ENCODE assay signal across 1 cellular context in the genomic region with DNA sequence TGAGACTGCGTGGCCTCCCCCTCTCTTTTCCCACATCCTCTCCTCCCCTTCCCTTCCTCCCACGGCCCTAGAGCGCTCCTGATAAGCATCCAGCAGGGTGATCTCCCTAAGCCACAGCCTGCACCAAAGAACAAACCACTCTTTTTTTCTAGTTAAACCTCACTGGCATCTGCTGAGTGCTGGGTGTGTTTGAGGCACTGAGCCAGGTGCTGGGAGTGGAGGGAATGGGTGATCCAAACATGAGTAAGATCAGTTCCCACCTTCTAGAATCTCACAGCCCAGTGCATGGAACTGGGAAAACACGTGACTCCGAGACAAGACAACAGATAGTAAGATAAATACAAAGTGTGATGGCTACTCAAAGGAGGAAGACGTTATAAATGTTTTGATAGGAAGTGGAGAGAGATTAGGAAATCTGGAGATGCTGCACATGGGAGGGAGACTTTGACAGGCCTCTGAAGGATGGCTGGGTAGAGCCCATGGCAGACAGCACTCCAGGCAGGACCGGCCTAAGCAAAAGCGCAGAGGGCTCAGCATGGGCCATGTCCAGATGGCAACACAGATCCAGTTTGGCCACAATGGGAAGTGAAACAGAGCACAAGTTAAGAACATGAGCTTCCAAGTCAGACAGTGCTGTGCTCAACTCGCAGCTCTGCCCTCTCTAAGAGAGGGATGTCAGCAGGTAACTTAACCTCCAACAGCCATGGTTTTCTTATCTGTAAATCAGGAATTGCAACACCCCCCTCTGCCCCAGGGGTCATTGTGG.
TF ChIP-seq lines count a peak whose summit lies in the region.

No MANE protein-coding gene starts in this region.

TF ChIP-seq in HepG2, 621 proteins besides CTCF, POLR2A, EP300 and RAD21:
- TF ChIP-seq ETV6 (CRISPR knock-in tag; conservative IDR thresholded peaks at IDR 0.05): no peak
- no peak for TF ChIP-seq ZNF280D (CRISPR knock-in tag; IDR thresholded peaks at IDR 0.05)
- TF ChIP-seq, protein P1, sequence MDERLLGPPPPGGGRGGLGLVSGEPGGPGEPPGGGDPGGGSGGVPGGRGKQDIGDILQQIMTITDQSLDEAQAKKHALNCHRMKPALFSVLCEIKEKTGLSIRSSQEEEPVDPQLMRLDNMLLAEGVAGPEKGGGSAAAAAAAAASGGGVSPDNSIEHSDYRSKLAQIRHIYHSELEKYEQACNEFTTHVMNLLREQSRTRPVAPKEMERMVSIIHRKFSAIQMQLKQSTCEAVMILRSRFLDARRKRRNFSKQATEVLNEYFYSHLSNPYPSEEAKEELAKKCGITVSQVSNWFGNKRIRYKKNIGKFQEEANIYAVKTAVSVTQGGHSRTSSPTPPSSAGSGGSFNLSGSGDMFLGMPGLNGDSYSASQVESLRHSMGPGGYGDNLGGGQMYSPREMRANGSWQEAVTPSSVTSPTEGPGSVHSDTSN (CRISPR knock-in tag; IDR thresholded peaks at IDR 0.05): no peak
- TF ChIP-seq, protein P2, sequence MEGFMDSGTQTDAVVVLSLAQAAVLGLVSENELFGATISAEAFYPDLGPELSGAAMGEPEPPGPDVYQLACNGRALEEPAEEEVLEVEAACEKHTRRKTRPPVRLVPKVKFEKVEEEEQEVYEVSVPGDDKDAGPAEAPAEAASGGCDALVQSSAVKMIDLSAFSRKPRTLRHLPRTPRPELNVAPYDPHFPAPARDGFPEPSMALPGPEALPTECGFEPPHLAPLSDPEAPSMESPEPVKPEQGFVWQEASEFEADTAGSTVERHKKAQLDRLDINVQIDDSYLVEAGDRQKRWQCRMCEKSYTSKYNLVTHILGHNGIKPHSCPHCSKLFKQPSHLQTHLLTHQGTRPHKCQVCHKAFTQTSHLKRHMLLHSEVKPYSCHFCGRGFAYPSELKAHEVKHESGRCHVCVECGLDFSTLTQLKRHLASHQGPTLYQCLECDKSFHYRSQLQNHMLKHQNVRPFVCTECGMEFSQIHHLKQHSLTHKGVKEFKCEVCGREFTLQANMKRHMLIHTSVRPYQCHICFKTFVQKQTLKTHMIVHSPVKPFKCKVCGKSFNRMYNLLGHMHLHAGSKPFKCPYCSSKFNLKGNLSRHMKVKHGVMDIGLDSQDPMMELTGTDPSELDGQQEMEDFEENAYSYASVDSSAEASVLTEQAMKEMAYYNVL (CRISPR knock-in tag; IDR thresholded peaks at IDR 0.05; ENCODE audit: borderline replicate concordance): no peak
- TF ChIP-seq MAF1 (CRISPR knock-in tag; IDR thresholded peaks at IDR 0.05; ENCODE audit: borderline replicate concordance): no peak
- TF ChIP-seq, protein P3, sequence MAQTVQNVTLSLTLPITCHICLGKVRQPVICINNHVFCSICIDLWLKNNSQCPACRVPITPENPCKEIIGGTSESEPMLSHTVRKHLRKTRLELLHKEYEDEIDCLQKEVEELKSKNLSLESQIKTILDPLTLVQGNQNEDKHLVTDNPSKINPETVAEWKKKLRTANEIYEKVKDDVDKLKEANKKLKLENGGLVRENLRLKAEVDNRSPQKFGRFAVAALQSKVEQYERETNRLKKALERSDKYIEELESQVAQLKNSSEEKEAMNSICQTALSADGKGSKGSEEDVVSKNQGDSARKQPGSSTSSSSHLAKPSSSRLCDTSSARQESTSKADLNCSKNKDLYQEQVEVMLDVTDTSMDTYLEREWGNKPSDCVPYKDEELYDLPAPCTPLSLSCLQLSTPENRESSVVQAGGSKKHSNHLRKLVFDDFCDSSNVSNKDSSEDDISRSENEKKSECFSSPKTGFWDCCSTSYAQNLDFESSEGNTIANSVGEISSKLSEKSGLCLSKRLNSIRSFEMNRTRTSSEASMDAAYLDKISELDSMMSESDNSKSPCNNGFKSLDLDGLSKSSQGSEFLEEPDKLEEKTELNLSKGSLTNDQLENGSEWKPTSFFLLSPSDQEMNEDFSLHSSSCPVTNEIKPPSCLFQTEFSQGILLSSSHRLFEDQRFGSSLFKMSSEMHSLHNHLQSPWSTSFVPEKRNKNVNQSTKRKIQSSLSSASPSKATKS (CRISPR knock-in tag; IDR thresholded peaks at IDR 0.05): no peak
- TF ChIP-seq ZNF7 (CRISPR knock-in tag; IDR thresholded peaks at IDR 0.05): no peak
- no peak for TF ChIP-seq HMG20B (CRISPR knock-in tag; conservative IDR thresholded peaks at IDR 0.05)
- no peak for TF ChIP-seq ZNF354B (CRISPR knock-in tag; IDR thresholded peaks at IDR 0.05)
